In the genomic region with DNA sequence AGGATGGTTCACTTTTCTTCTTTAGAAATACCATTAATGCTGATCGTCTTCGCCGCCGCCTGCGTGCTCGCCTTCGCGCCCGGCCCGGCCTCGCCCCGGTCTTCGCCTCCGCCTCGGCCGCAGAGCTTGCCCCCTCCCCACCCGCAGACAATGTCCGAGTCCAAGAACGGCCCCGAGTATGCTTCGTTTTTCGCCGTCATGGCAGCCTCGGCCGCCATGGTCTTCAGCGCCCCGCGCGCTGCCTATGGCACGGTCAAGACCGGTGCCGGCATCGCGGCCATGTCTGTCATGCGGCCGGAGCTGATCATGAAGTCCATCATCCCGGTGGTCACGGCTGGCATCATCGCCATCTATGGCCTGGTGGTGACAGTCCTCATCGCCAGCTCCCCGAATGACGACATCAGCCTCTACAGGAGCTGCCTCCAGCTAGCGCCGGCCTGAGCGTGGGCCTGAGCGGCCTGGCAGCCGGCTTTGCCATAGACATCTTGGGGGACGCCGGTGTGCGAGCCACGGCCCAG, we compare ENCODE assay signal across 9 cellular contexts. TPM values are rescaled to one million over a fixed set of nuclear protein-coding genes. Genes with fewer than 3 reads are reported as not detected.
DNase-seq lines count a peak whose midpoint lies in the region; ATAC-seq and TF ChIP-seq lines count a peak whose summit lies in the region.
"Had no signal": no experiment of that assay in that cellular context is flagged by ENCODE, and none has a peak within 500 bp of the region (broad histone marks: within the 10 kb centered on the region; RNA-seq: fewer than 3 reads in every experiment).

No MANE protein-coding gene starts in this region.

- no peaks in the 10 kb centered on the region for H3K36me3 Mint-ChIP-seq in activated CD4-positive, alpha-beta memory T cell treated with anti-CD3 and anti-CD28 coated beads, Interleukin-2, amount 10 ng/mL, durations not matched to agents 7 days and 5 days (ENCODE audit: low read depth)

- ATAC-seq in psoas muscle: peak; percentile 50 to 59 (median 55)
- no peak for ATAC-seq in GM21423 (IDR thresholded peaks at IDR 0.05; ENCODE audit: unreplicated experiment)

- CTCF ChIA-PET in activated CD4-positive, alpha-beta memory T cell treated with anti-CD3 and anti-CD28 coated beads, Interleukin-2, amount 10 ng/mL, durations not matched to agents 7 days and 5 days (lab: Charles Lee): interaction anchor here (0.7 to 4.1 kb wide), 20 partner anchors 12 to 180 kb away, joined by 3 to 79 read pairs (median 5); a partner anchor contains a TSS

- WGBS in psoas muscle, 3 donors: 17 to 24% (median 18%) methylated on average over 50 to 51 of the region's 51 CpGs

- no peaks in the 10 kb centered on the region for H3K36me3 ChIP-seq in psoas muscle (ENCODE audit: insufficient read depth in 1 of 2, low read depth in 1 of 2)

- intact Hi-C loops in psoas muscle (cut with DNase I): loop anchor here (2.0 to 10.0 kb wide), 3 partner anchors 66 to 150 kb away; a partner anchor contains a TSS

- H3K9me3 ChIP-seq in psoas muscle: no peaks in the 10 kb centered on the region

- peak overlapping the region; percentile 58 for H3K27ac ChIP-seq in psoas muscle

- H3K4me3 ChIP-seq in fibroblast of villous mesenchyme (ENCODE audit: low read depth, low read length): peak overlapping the region; percentile 59
- H3K4me3 ChIP-seq in psoas muscle: peak overlapping the region; percentile 75

- peak overlapping the region; percentile 91 for H3K27ac Mint-ChIP-seq in activated CD4-positive, alpha-beta memory T cell treated with anti-CD3 and anti-CD28 coated beads, Interleukin-2, amount 10 ng/mL, durations not matched to agents 7 days and 5 days

- H3K4me1 Mint-ChIP-seq in activated CD4-positive, alpha-beta memory T cell treated with anti-CD3 and anti-CD28 coated beads, Interleukin-2, amount 10 ng/mL, durations not matched to agents 7 days and 5 days: peaks cover 22% of the 10 kb centered on the region

- POLR2A ChIA-PET in activated CD4-positive, alpha-beta memory T cell treated with anti-CD3 and anti-CD28 coated beads, Interleukin-2, amount 10 ng/mL, durations not matched to agents 7 days and 5 days (lab: Charles Lee): interaction anchor here (0.6 to 3.4 kb wide), 17 partner anchors 13 to 203 kb away, joined by 3 to 35 read pairs (median 6); a partner anchor contains a TSS

- H3K4me1 ChIP-seq in psoas muscle: peaks cover 7% of the 10 kb centered on the region

- DNase-seq in DMS53 (lab: John Stamatoyannopoulos, UW): peak; percentile 61
- DNase-seq in DMS53 treated with DMSO at 0.1 percent for 48 hours (lab: John Stamatoyannopoulos, UW; ENCODE audit: unreplicated experiment): no peak
- DNase-seq in activated CD4-positive, alpha-beta memory T cell treated with anti-CD3 and anti-CD28 coated beads, Interleukin-2, amount 10 ng/mL, durations not matched to agents 7 days and 5 days: no peak
- DNase-seq in fibroblast of villous mesenchyme (ENCODE audit: low read depth): no peak
- peak; percentile 44 to 67 for DNase-seq in psoas muscle
- no peak for DNase-seq in KG1 (lab: John Stamatoyannopoulos, UW)
- no peak for DNase-seq in KBM-7

- H3K9me3 Mint-ChIP-seq in activated CD4-positive, alpha-beta memory T cell treated with anti-CD3 and anti-CD28 coated beads, Interleukin-2, amount 10 ng/mL, durations not matched to agents 7 days and 5 days: no peaks in the 10 kb centered on the region

- peak overlapping the region; percentile 77 for H3K4me3 Mint-ChIP-seq in activated CD4-positive, alpha-beta memory T cell treated with anti-CD3 and anti-CD28 coated beads, Interleukin-2, amount 10 ng/mL, durations not matched to agents 7 days and 5 days

- TF ChIP-seq CTCF in fibroblast of villous mesenchyme (IDR thresholded peaks at IDR 0.05; ENCODE audit: insufficient read depth, low read depth, low read length) (no peak), psoas muscle (IDR thresholded peaks at IDR 0.05) (no peak)

- in situ Hi-C loops in KBM-7 (cut with MboI; ENCODE audit: low pct_unique_long_range_greater_than_20kb, low sequenced_read_pairs): no loop called here

- H3K27me3 ChIP-seq in psoas muscle (ENCODE audit: insufficient read depth in 3 of 3, low read length in 2 of 3): no peaks in the 10 kb centered on the region

- no peaks in the 10 kb centered on the region for H3K27me3 Mint-ChIP-seq in activated CD4-positive, alpha-beta memory T cell treated with anti-CD3 and anti-CD28 coated beads, Interleukin-2, amount 10 ng/mL, durations not matched to agents 7 days and 5 days

RNA-seq across cellular contexts. Expression of a gene that starts 4.7 kb away (rescaled TPM):
- total RNA-seq in activated CD4-positive, alpha-beta memory T cell treated with anti-CD3 and anti-CD28 coated beads, Interleukin-2, amount 10 ng/mL, durations not matched to agents 7 days and 5 days: not detected
- total RNA-seq in fibroblast of villous mesenchyme: 2.6 and 5.2 TPM in 2 replicates
- total RNA-seq in psoas muscle: 1 to 10 TPM; 1.8 to 4.9 (median 3.1) TPM
- 1 to 10 TPM in 1 of 3 donors, under 1 TPM in 2; 0.13 to 2.8 (median 0.66) TPM for polyA plus RNA-seq in psoas muscle
- total RNA-seq: T-helper 1 cell treated with Interleukin-12 subunit alpha and Interleukin-12 subunit beta and Interleukin-4 antibody, amounts not matched to agents 30 ng/mL and 1 ng/mL, for 36 hours had no signal

RNA-seq across cellular contexts. Expression of a gene that starts 18.8 kb away (rescaled TPM):
- total RNA-seq in activated CD4-positive, alpha-beta memory T cell treated with anti-CD3 and anti-CD28 coated beads, Interleukin-2, amount 10 ng/mL, durations not matched to agents 7 days and 5 days: 10 to 100 TPM; 33.7 to 34.9 TPM
- total RNA-seq in fibroblast of villous mesenchyme: 38.7 and 42.3 TPM in 2 replicates
- 10 to 100 TPM; 17.0 to 26.9 (median 18.9) TPM for total RNA-seq in psoas muscle
- 10 to 100 TPM; 13.1 to 41.3 (median 29.8) TPM for polyA plus RNA-seq in psoas muscle

RNA-seq across cellular contexts. Expression of a gene that starts 54.7 kb away (rescaled TPM):
- 10 to 100 TPM; 27.9 to 28.1 TPM for total RNA-seq in activated CD4-positive, alpha-beta memory T cell treated with anti-CD3 and anti-CD28 coated beads, Interleukin-2, amount 10 ng/mL, durations not matched to agents 7 days and 5 days
- 4.5 and 5.6 TPM in 2 replicates for total RNA-seq in fibroblast of villous mesenchyme
- 10 to 100 TPM in 2 of 4 donors, 1 to 10 TPM in 2; 6.2 to 12.2 (median 10.5) TPM for total RNA-seq in psoas muscle
- polyA plus RNA-seq in psoas muscle: 1 to 10 TPM; 2.8 to 5.0 (median 2.9) TPM

Comparison
In these comparisons a context has a peak if more than half of its experiments do, and no peak if none do; other contexts are left out.
1. DNase-seq: peak in DMS53 (single experiment) and psoas muscle (2 of 2); none in DMS53 treated with DMSO at 0.1 percent for 48 hours (single experiment), activated CD4-positive, alpha-beta memory T cell treated with anti-CD3 and anti-CD28 coated beads, Interleukin-2, amount 10 ng/mL, durations not matched to agents 7 days and 5 days (single experiment), fibroblast of villous mesenchyme (single experiment), KG1 (single experiment) and KBM-7 (single experiment).